2 cellular contexts compared by ENCODE assay signal in genomic region chr18:49690307-49690706, GRCh38.
TF ChIP-seq lines count a peak whose summit lies in the region.

No MANE protein-coding gene starts in this region.

TF ChIP-seq in IMR-90, 13 proteins besides CTCF, POLR2A, EP300 and RAD21 (continued from another document):
- no peak for TF ChIP-seq ELK1 (IDR thresholded peaks at IDR 0.05; ENCODE audit: borderline replicate concordance, low read depth, low read length)
- no peak for TF ChIP-seq MAZ (IDR thresholded peaks at IDR 0.05; ENCODE audit: borderline replicate concordance, low read depth, low read length)
- no peak for TF ChIP-seq MXI1 (IDR thresholded peaks at IDR 0.05; ENCODE audit: borderline replicate concordance, low read depth, low read length)
- TF ChIP-seq RCOR1 (IDR thresholded peaks at IDR 0.05; ENCODE audit: insufficient replicate concordance, low read length) = peak; percentile 10
- no peak for TF ChIP-seq MAFK (IDR thresholded peaks at IDR 0.05; ENCODE audit: low read depth, low read length)
- 0 out of 2 replicates have a peak, but pooled peaks have one; percentile 31 for TF ChIP-seq BHLHE40 (IDR thresholded peaks at IDR 0.05; ENCODE audit: low read depth, low read length)
- peak; percentile 59 for TF ChIP-seq USF2 (IDR thresholded peaks at IDR 0.05; ENCODE audit: low read depth, low read length)
- TF ChIP-seq CEBPB (IDR thresholded peaks at IDR 0.05; ENCODE audit: low read depth, low read length) = peak; percentile 97
- TF ChIP-seq NFE2L2 (IDR thresholded peaks at IDR 0.05; ENCODE audit: low read depth, low read length) = no peak
TF ChIP-seq in IMR-90: peak in this region for 5.

TF ChIP-seq in WTC11, 78 proteins besides CTCF, POLR2A, EP300 and RAD21:
- TF ChIP-seq STAT6 (CRISPR knock-in tag; conservative IDR thresholded peaks at IDR 0.05; ENCODE audit: low read depth) = no peak
- no peak for TF ChIP-seq TEAD4 (CRISPR knock-in tag; IDR thresholded peaks at IDR 0.05)
- TF ChIP-seq ATF1 (CRISPR knock-in tag; IDR thresholded peaks at IDR 0.05) = no peak
